In the genomic region with DNA sequence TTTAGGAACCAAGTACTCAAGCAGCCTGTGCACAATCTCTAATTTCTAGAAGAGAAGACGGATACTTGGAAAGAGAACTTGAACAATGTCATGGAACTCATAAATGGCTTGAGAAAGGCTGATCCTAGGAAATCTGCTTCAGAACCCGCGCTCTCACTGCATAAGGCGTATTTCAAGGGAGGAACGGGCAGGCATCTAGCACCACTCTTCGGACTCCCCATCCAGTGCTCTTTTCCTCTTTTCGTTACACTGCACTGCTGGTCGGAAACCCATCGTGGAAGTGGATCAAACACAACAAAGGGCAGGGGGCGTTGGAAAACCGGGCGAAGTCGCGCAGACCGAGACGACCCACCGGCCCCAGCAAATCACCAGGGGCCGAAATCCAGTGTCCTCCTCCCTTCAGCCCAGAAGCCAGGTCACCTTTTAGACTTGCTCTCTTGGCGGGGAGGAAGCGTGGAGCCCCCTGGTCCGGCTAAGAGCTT, we compare ENCODE assay signal across 1 cellular context.
TF ChIP-seq lines count a peak whose summit lies in the region.

No MANE protein-coding gene starts in this region.

TF ChIP-seq in K562, 482 proteins besides CTCF, POLR2A, EP300 and RAD21 (continued from another document):
- TF ChIP-seq NCOA1 (IDR thresholded peaks at IDR 0.05; ENCODE audit: low read depth) (0 out of 2 replicates have a peak, but pooled peaks have one; percentile 15), MYC (IDR thresholded peaks at IDR 0.05; ENCODE audit: low read depth, low read length) (no peak), MYC (CRISPR knock-in tag; IDR thresholded peaks at IDR 0.05; ENCODE audit: borderline replicate concordance, low read depth) (0 out of 2 replicates have a peak, but pooled peaks have one; percentile 43), ZNF436 (CRISPR knock-in tag; IDR thresholded peaks at IDR 0.05) (no peak), JUND (IDR thresholded peaks at IDR 0.05; ENCODE audit: borderline replicate concordance, low read depth, low read length) (no peak), JUND (tag; IDR thresholded peaks at IDR 0.05; ENCODE audit: borderline replicate concordance, low read depth, low read length) (no peak), ZC3H4 (CRISPR knock-in tag; IDR thresholded peaks at IDR 0.05; ENCODE audit: borderline replicate concordance) (peak; percentile 60; the same call in 1 of the 2 replicates), MBD2 (IDR thresholded peaks at IDR 0.05; ENCODE audit: borderline replicate concordance, low read depth) (no peak), HEY1 (CRISPR knock-in tag; IDR thresholded peaks at IDR 0.05; ENCODE audit: borderline replicate concordance) (no peak), KDM1A (IDR thresholded peaks at IDR 0.05) (peak; percentile 8 to 18; a peak in 2 of 4 replicates), RFX5 (IDR thresholded peaks at IDR 0.05; ENCODE audit: low read depth, low read length) (no peak), ARID4B (CRISPR knock-in tag; IDR thresholded peaks at IDR 0.05) (peak; percentile 83), TFAP4 (CRISPR knock-in tag; IDR thresholded peaks at IDR 0.05; ENCODE audit: borderline replicate concordance) (no peak), BRD9 (IDR thresholded peaks at IDR 0.05; ENCODE audit: low read depth, partially characterized antibody) (peak; percentile 51), XRCC5 (IDR thresholded peaks at IDR 0.05; ENCODE audit: low read depth, low read length) (0 out of 2 replicates have a peak, but pooled peaks have one; percentile 22), ARNT (IDR thresholded peaks at IDR 0.05) (0 out of 4 replicates have a peak, but pooled peaks of 1 of the 2 experiments have one; percentile 44), TBP (optimal IDR thresholded peaks at IDR 0.05; ENCODE audit: low read depth, low read length) (no peak), WHSC1 (IDR thresholded peaks at IDR 0.05; ENCODE audit: low read length) (no peak), SRSF1 (IDR thresholded peaks at IDR 0.05; ENCODE audit: low read depth, low read length) (no peak), HDAC2 (IDR thresholded peaks at IDR 0.05) (no peak), KDM5B (IDR thresholded peaks at IDR 0.05; ENCODE audit: insufficient replicate concordance, low read depth, low read length) (peak; percentile 26), CEBPG (CRISPR knock-in tag; IDR thresholded peaks at IDR 0.05) (no peak), CEBPG (tag; conservative IDR thresholded peaks at IDR 0.05 in 1 of 2, IDR thresholded peaks at IDR 0.05 in 1 of 2) (0 out of 4 replicates have a peak, but pooled peaks of 1 of the 2 experiments have one; percentile 45), HNRNPLL (IDR thresholded peaks at IDR 0.05; ENCODE audit: low read depth, low read length, poor library complexity, severe bottlenecking) (peak; percentile 94), ARID1B (IDR thresholded peaks at IDR 0.05) (no peak), SMARCE1 (IDR thresholded peaks at IDR 0.05) (0 out of 2 replicates have a peak, but pooled peaks have one; percentile 8), BCOR (IDR thresholded peaks at IDR 0.05) (0 out of 2 replicates have a peak, but pooled peaks have one; percentile 40)
- TF ChIP-seq, protein P1, sequence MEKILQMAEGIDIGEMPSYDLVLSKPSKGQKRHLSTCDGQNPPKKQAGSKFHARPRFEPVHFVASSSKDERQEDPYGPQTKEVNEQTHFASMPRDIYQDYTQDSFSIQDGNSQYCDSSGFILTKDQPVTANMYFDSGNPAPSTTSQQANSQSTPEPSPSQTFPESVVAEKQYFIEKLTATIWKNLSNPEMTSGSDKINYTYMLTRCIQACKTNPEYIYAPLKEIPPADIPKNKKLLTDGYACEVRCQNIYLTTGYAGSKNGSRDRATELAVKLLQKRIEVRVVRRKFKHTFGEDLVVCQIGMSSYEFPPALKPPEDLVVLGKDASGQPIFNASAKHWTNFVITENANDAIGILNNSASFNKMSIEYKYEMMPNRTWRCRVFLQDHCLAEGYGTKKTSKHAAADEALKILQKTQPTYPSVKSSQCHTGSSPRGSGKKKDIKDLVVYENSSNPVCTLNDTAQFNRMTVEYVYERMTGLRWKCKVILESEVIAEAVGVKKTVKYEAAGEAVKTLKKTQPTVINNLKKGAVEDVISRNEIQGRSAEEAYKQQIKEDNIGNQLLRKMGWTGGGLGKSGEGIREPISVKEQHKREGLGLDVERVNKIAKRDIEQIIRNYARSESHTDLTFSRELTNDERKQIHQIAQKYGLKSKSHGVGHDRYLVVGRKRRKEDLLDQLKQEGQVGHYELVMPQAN (IDR thresholded peaks at IDR 0.05; ENCODE audit: borderline replicate concordance): 0 out of 2 replicates have a peak, but pooled peaks have one; percentile 14
- TF ChIP-seq, protein P2, sequence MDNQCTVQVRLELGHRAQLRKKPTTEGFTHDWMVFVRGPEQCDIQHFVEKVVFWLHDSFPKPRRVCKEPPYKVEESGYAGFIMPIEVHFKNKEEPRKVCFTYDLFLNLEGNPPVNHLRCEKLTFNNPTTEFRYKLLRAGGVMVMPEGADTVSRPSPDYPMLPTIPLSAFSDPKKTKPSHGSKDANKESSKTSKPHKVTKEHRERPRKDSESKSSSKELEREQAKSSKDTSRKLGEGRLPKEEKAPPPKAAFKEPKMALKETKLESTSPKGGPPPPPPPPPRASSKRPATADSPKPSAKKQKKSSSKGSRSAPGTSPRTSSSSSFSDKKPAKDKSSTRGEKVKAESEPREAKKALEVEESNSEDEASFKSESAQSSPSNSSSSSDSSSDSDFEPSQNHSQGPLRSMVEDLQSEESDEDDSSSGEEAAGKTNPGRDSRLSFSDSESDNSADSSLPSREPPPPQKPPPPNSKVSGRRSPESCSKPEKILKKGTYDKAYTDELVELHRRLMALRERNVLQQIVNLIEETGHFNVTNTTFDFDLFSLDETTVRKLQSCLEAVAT (IDR thresholded peaks at IDR 0.05): 0 out of 4 replicates have a peak, but pooled peaks of 1 of the 2 experiments have one; percentile 28
- TF ChIP-seq, protein P3, sequence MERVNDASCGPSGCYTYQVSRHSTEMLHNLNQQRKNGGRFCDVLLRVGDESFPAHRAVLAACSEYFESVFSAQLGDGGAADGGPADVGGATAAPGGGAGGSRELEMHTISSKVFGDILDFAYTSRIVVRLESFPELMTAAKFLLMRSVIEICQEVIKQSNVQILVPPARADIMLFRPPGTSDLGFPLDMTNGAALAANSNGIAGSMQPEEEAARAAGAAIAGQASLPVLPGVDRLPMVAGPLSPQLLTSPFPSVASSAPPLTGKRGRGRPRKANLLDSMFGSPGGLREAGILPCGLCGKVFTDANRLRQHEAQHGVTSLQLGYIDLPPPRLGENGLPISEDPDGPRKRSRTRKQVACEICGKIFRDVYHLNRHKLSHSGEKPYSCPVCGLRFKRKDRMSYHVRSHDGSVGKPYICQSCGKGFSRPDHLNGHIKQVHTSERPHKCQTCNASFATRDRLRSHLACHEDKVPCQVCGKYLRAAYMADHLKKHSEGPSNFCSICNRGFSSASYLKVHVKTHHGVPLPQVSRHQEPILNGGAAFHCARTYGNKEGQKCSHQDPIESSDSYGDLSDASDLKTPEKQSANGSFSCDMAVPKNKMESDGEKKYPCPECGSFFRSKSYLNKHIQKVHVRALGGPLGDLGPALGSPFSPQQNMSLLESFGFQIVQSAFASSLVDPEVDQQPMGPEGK (CRISPR knock-in tag; IDR thresholded peaks at IDR 0.05; ENCODE audit: borderline replicate concordance): 0 out of 2 replicates have a peak, but pooled peaks have one; percentile 12
